ENCODE assay signal across 1 cellular context in genomic region chr1:17601643-17602382, GRCh38.
TF ChIP-seq lines count a peak whose summit lies in the region.

No MANE protein-coding gene starts in this region.

TF ChIP-seq in GM12878, 131 proteins besides CTCF, POLR2A, EP300 and RAD21 (continued from another document):
- TF ChIP-seq CUX1 (IDR thresholded peaks at IDR 0.05; ENCODE audit: insufficient replicate concordance, low read depth, low read length) (no peak), E2F8 (IDR thresholded peaks at IDR 0.05; ENCODE audit: low read depth, partially characterized antibody) (no peak), SKIL (IDR thresholded peaks at IDR 0.05; ENCODE audit: low read depth, poor library complexity, severe bottlenecking) (no peak), SMAD5 (IDR thresholded peaks at IDR 0.05; ENCODE audit: low read depth) (no peak), NR2C1 (IDR thresholded peaks at IDR 0.05) (no peak)
